In the genomic region with DNA sequence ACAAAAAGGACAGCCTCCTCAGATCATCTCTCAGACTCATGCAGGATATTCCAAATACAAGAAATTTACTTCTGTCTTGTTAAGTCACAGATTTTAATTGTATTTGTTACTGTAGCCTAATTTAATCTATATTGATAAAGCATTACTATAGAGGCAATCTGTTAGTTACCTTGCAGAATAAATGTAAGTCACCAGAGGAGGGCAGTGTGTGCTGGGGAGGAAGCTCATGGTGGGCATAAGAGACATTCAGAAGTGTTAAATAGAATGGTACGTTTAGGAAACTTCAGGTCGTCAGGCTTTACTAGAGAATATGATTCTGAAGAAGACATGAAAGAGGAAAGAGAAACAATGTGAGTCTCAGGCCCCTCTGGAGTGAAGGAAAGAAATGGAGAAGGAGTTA, we compare ENCODE assay signal across 11 cellular contexts. TPM values are rescaled to one million over a fixed set of nuclear protein-coding genes. Genes with fewer than 3 reads are reported as not detected.
DNase-seq lines count a peak whose midpoint lies in the region; TF ChIP-seq lines count a peak whose summit lies in the region.
"Had no signal": no experiment of that assay in that cellular context is flagged by ENCODE, and none has a peak within 500 bp of the region (broad histone marks: within the 10 kb centered on the region; RNA-seq: fewer than 3 reads in every experiment).

No MANE protein-coding gene starts in this region.

- no peaks in the 10 kb centered on the region for H3K9me3 ChIP-seq in sigmoid colon

- 39 to 53% methylated on average over 2 of the region's 2 CpGs for WGBS in sigmoid colon, 2 donors

- no peaks in the 10 kb centered on the region for H3K4me1 ChIP-seq in sigmoid colon

- intact Hi-C loops in sigmoid colon (cut with DNase I), result loop anchor here (5.0 to 10.0 kb wide), 2 partner anchors 139 to 201 kb away; no protein-coding TSS in a partner anchor

- no peak for TF ChIP-seq EP300 in sigmoid colon (IDR thresholded peaks at IDR 0.05)

- no peak overlapping the region for H3K27ac ChIP-seq in sigmoid colon
- H3K27ac ChIP-seq: coronary artery had no signal

- H3K27me3 ChIP-seq in sigmoid colon, result no peaks in the 10 kb centered on the region

- TF ChIP-seq CTCF in epithelial cell of esophagus (IDR thresholded peaks at IDR 0.05; ENCODE audit: insufficient read depth, low read depth, low read length, missing control alignments), result peak; percentile 16
- TF ChIP-seq CTCF in sigmoid colon (IDR thresholded peaks at IDR 0.05), result peak in 3 of 4 experiments; percentile 33 to 47 (median 35)

- H3K36me3 ChIP-seq in sigmoid colon, result no peaks in the 10 kb centered on the region

- DNase-seq in SIG-M5 treated with dmso at 0.1 percent for 504 hours (lab: John Stamatoyannopoulos, UW; ENCODE audit: unreplicated experiment) (peak; percentile 18), SIG-M5 (lab: John Stamatoyannopoulos, UW) (no peak), NCI-H69 (lab: John Stamatoyannopoulos, UW) (peak; percentile 6), epithelial cell of esophagus (ENCODE audit: low read depth) (peak; percentile 12), sigmoid colon (no peak), NCI-H226 (no peak), DMS79 (lab: John Stamatoyannopoulos, UW) (no peak)
- no peak for DNase-seq in activated CD8-positive, alpha-beta memory T cell treated with anti-CD3 and anti-CD28 coated beads, Interleukin-2, amount 50 U/mL, for 4 hours
- DNase-seq: C1 segment of cervical spinal cord, posterior cingulate gyrus had no signal

- no peak for TF ChIP-seq POLR2A in sigmoid colon (IDR thresholded peaks at IDR 0.05)

- H3K4me3 ChIP-seq in epithelial cell of esophagus (ENCODE audit: low read length), result no peak overlapping the region
- no peak overlapping the region for H3K4me3 ChIP-seq in sigmoid colon
- H3K4me3 ChIP-seq: coronary artery had no signal

RNA-seq across cellular contexts. Expression of a gene that starts 37.3 kb away (rescaled TPM):
- total RNA-seq in sigmoid colon, result 10 to 100 TPM; 17.2 to 27.3 (median 20.1) TPM
- polyA plus RNA-seq in sigmoid colon, result 1 to 10 TPM; 4.2 to 5.2 (median 4.8) TPM

Comparison
In these comparisons a context has a peak if more than half of its experiments do, and no peak if none do; other contexts are left out.
1. DNase-seq: peak in SIG-M5 treated with dmso at 0.1 percent for 504 hours (single experiment), NCI-H69 (single experiment) and epithelial cell of esophagus (single experiment); none in SIG-M5 (single experiment), sigmoid colon (single experiment), activated CD8-positive, alpha-beta memory T cell treated with anti-CD3 and anti-CD28 coated beads, Interleukin-2, amount 50 U/mL, for 4 hours (single experiment), NCI-H226 (single experiment) and DMS79 (single experiment).